Comparison of ENCODE assay signal across 1 cellular context in the genomic region with DNA sequence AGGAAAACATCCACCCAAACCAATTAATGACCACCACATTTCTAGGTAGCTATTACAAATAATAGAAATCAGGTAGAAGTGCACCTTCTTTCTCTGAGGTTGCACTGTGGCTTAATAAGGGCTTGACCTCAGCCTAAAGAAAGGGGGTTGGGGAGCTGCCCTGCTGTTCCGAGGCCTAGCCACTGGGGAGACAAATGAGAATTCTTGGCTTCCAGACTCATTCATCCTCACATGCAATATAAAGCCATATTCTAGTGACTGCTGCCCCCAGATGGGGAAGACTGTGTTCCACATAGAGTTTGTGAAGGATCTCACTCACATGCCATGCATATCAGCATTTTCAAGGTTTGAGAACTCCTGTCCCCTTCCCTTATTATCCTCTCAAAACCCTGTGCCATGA.
TF ChIP-seq lines count a peak whose summit lies in the region.

No MANE protein-coding gene starts in this region.

TF ChIP-seq in H1, 55 proteins besides CTCF, POLR2A, EP300 and RAD21 (continued from another document):
- TF ChIP-seq JUND (IDR thresholded peaks at IDR 0.05; ENCODE audit: low read length) (no peak), CTBP2 (IDR thresholded peaks at IDR 0.05; ENCODE audit: borderline replicate concordance, insufficient read depth, insufficient read length, low read length) (no peak), E2F6 (IDR thresholded peaks at IDR 0.05) (no peak), ASH2L (IDR thresholded peaks at IDR 0.05; ENCODE audit: low read length) (no peak), HDAC6 (IDR thresholded peaks at IDR 0.05; ENCODE audit: low read depth, low read length) (no peak), GTF2F1 (IDR thresholded peaks at IDR 0.05; ENCODE audit: borderline replicate concordance, low read depth, low read length) (no peak), RXRA (IDR thresholded peaks at IDR 0.05; ENCODE audit: insufficient read depth, low read depth, low read length) (no peak), TBP (IDR thresholded peaks at IDR 0.05; ENCODE audit: low read depth, low read length) (no peak), BACH1 (IDR thresholded peaks at IDR 0.05; ENCODE audit: low read length) (no peak), GABPA (IDR thresholded peaks at IDR 0.05; ENCODE audit: borderline replicate concordance, insufficient read depth, low read length) (no peak), SIN3A (conservative IDR thresholded peaks at IDR 0.05 in 1 of 2, IDR thresholded peaks at IDR 0.05 in 1 of 2; ENCODE audit: low read depth in 1 of 2, low read length in 2 of 2) (no peak), KDM5A (IDR thresholded peaks at IDR 0.05; ENCODE audit: low read length) (no peak), CREB1 (IDR thresholded peaks at IDR 0.05) (no peak), MAFK (IDR thresholded peaks at IDR 0.05; ENCODE audit: low read depth, low read length) (no peak), NANOG (IDR thresholded peaks at IDR 0.05; ENCODE audit: insufficient read depth, low read depth, low read length, poor library complexity, severe bottlenecking) (no peak), FOSL1 (IDR thresholded peaks at IDR 0.05; ENCODE audit: insufficient read depth, low read depth, low read length) (no peak), CHD2 (IDR thresholded peaks at IDR 0.05; ENCODE audit: low read length) (no peak), SIX5 (IDR thresholded peaks at IDR 0.05; ENCODE audit: low read depth, low read length) (no peak)
TF ChIP-seq in H1: peak in this region for 0.
